ENCODE assay signal across 32 cellular contexts in the genomic region with DNA sequence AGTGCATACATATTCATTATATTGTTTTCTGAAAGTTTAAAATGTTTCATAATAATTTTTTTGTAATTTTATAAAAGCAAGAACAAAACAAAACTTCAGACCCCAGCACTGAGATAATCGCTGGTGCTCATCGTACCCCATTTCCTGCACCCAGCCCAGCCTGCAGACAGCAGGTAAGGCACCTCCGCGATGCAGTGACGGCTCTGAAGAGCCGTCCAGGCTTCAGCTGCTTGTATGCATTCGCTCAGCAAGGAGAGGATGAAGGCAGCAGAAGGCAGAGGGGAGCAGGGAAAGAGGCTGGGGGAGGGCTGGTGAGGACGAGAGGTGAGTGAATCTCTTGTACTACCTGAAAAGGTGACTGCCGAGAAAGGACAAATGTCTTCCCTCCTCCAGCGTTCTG.
"Had no signal": no experiment of that assay in that cellular context is flagged by ENCODE, and none has a peak within 500 bp of the region (broad histone marks: within the 10 kb centered on the region; RNA-seq: fewer than 3 reads in every experiment).

No MANE protein-coding gene starts in this region.

- H3K4me1 Mint-ChIP-seq: activated CD4-positive, alpha-beta T cell treated with anti-CD3 and anti-CD28 coated beads for 36 hours; central memory CD8-positive, alpha-beta T cell; endodermal cell; mesothelial cell of epicardium; stimulated activated naive CD8-positive, alpha-beta T cell treated with anti-CD3 and anti-CD28 coated beads, Interleukin-15, amount 100 ng/mL, for 72 hours had no signal

- H3K36me3 ChIP-seq: left ventricle myocardium inferior, right atrium auricular region, vagina had no signal

- H3K4me3 ChIP-seq: left ventricle myocardium inferior, right atrium auricular region, smooth muscle cell, vagina had no signal

- H3K4me1 ChIP-seq: left ventricle myocardium inferior, right atrium auricular region, vagina had no signal

- H3K27me3 Mint-ChIP-seq: activated CD4-positive, alpha-beta T cell treated with anti-CD3 and anti-CD28 coated beads for 36 hours; activated naive CD8-positive, alpha-beta T cell; central memory CD8-positive, alpha-beta T cell; dendritic cell treated with granulocyte-macrophage colony-stimulating factor and Interleukin-4, amounts not matched to agents 40 ng/mL and 50 ng/mL, for 4 days; naive B cell; stimulated activated memory B cell treated with anti-CD40 and anti-IgM and Interleukin-4, amounts not matched to agents 10 μg/mL and 1 μg/mL and 100 μg/mL, for 72 hours; stimulated activated naive CD8-positive, alpha-beta T cell treated with anti-CD3 and anti-CD28 coated beads, Interleukin-15, amount 100 ng/mL, for 72 hours had no signal

- H3K9me3 Mint-ChIP-seq: activated T-cell treated with anti-CD3 and anti-CD28 coated beads, Interleukin-2, amount 50 U/mL, for 72 hours; central memory CD8-positive, alpha-beta T cell; dendritic cell treated with granulocyte-macrophage colony-stimulating factor and Interleukin-4, amounts not matched to agents 40 ng/mL and 50 ng/mL, for 4 days; endodermal cell; mesothelial cell of epicardium; naive B cell; stimulated activated memory B cell treated with anti-CD40 and anti-IgM and Interleukin-4, amounts not matched to agents 10 μg/mL and 1 μg/mL and 100 μg/mL, for 72 hours; stimulated activated naive CD8-positive, alpha-beta T cell treated with anti-CD3 and anti-CD28 coated beads, Interleukin-15, amount 100 ng/mL, for 72 hours; T-helper 1 cell treated with Interleukin-12 subunit alpha and Interleukin-12 subunit beta and Interleukin-4 antibody, amounts not matched to agents 30 μg/mL and 1 μg/mL, for 36 hours; type B pancreatic cell had no signal

- H3K4me2 ChIP-seq: smooth muscle cell had no signal

- H2AFZ ChIP-seq: parathyroid adenoma had no signal

- H3K27ac Mint-ChIP-seq: activated CD4-positive, alpha-beta T cell treated with anti-CD3 and anti-CD28 coated beads for 36 hours; activated naive CD8-positive, alpha-beta T cell; activated T-cell treated with anti-CD3 and anti-CD28 coated beads, Interleukin-2, amount 50 U/mL, for 72 hours; dendritic cell treated with granulocyte-macrophage colony-stimulating factor and Interleukin-4, amounts not matched to agents 40 ng/mL and 50 ng/mL, for 4 days; endodermal cell; mesothelial cell of epicardium; naive B cell; stimulated activated memory B cell treated with anti-CD40 and anti-IgM and Interleukin-4, amounts not matched to agents 10 μg/mL and 1 μg/mL and 100 μg/mL, for 72 hours; T-helper 1 cell treated with Interleukin-12 subunit alpha and Interleukin-12 subunit beta and Interleukin-4 antibody, amounts not matched to agents 30 μg/mL and 1 μg/mL, for 36 hours; type B pancreatic cell had no signal

- H3K9me3 ChIP-seq: left ventricle myocardium inferior, right atrium auricular region, vagina had no signal

- H3K27ac ChIP-seq: foreskin keratinocyte, left ventricle myocardium inferior, parathyroid adenoma, right atrium auricular region, vagina had no signal

- DNase-seq: activated CD4-positive, alpha-beta T cell treated with anti-CD3 and anti-CD28 coated beads for 36 hours; activated CD4-positive, alpha-beta T cell treated with anti-CD3 and anti-CD28 coated beads, Interleukin-2, amount 50 U/mL, for 4 hours; activated CD4-positive, CD25-positive, alpha-beta regulatory T cell; activated effector memory CD4-positive, alpha-beta T cell treated with Interleukin-2 at 50 U/mL for 16 hours; activated naive CD4-positive, alpha-beta T cell treated with Interleukin-2 at 50 U/mL for 16 hours; activated T-cell treated with anti-CD3 and anti-CD28 coated beads for 4 hours; activated T-cell treated with anti-CD3 and anti-CD28 coated beads, Interleukin-2, amount 50 U/mL, for 72 hours; anterior cingulate cortex; endodermal cell; foreskin keratinocyte; islet precursor cell; left ventricle myocardium inferior; naive B cell; nucleus accumbens; stimulated activated CD4-positive, alpha-beta T cell treated with anti-CD3 and anti-CD28 coated beads, Interleukin-1b, Interleukin-23, amount 100 ng/mL, for 48 hours; stimulated activated CD4-positive, alpha-beta T cell treated with anti-CD3 and anti-CD28 coated beads, Interleukin-4, amount 100 ng/mL, for 4 hours; stimulated activated CD8-positive, alpha-beta memory T cell treated with anti-CD3 and anti-CD28 coated beads, Interleukin-4, amount 100 ng/mL, for 48 hours; stimulated activated naive CD8-positive, alpha-beta T cell treated with anti-CD3 and anti-CD28 coated beads, Interleukin-15, amount 100 ng/mL, for 72 hours; substantia nigra; T-helper 9 cell had no signal

- ATAC-seq: activated CD4-positive, alpha-beta T cell treated with anti-CD3 and anti-CD28 coated beads for 36 hours; activated T-cell treated with anti-CD3 and anti-CD28 coated beads, Interleukin-2, amount 50 U/mL, for 72 hours; esophagus mucosa; foreskin keratinocyte; stimulated activated memory B cell treated with anti-CD40 and anti-IgM and Interleukin-4, amounts not matched to agents 10 μg/mL and 1 μg/mL and 100 μg/mL, for 72 hours; stimulated activated naive CD8-positive, alpha-beta T cell treated with anti-CD3 and anti-CD28 coated beads, Interleukin-15, amount 100 ng/mL, for 72 hours had no signal

- H3K4me3 Mint-ChIP-seq: activated CD4-positive, alpha-beta T cell treated with anti-CD3 and anti-CD28 coated beads for 36 hours; activated naive CD8-positive, alpha-beta T cell; activated T-cell treated with anti-CD3 and anti-CD28 coated beads, Interleukin-2, amount 50 U/mL, for 72 hours; central memory CD8-positive, alpha-beta T cell; dendritic cell treated with granulocyte-macrophage colony-stimulating factor and Interleukin-4, amounts not matched to agents 40 ng/mL and 50 ng/mL, for 4 days; endodermal cell; mesothelial cell of epicardium; stimulated activated memory B cell treated with anti-CD40 and anti-IgM and Interleukin-4, amounts not matched to agents 10 μg/mL and 1 μg/mL and 100 μg/mL, for 72 hours; stimulated activated naive CD8-positive, alpha-beta T cell treated with anti-CD3 and anti-CD28 coated beads, Interleukin-15, amount 100 ng/mL, for 72 hours; T-helper 1 cell treated with Interleukin-12 subunit alpha and Interleukin-12 subunit beta and Interleukin-4 antibody, amounts not matched to agents 30 μg/mL and 1 μg/mL, for 36 hours; type B pancreatic cell had no signal

- H3K36me3 Mint-ChIP-seq: mesothelial cell of epicardium, naive B cell had no signal

- H3K79me2 ChIP-seq: parathyroid adenoma had no signal
